16 cellular contexts compared by ENCODE assay signal in the genomic region with DNA sequence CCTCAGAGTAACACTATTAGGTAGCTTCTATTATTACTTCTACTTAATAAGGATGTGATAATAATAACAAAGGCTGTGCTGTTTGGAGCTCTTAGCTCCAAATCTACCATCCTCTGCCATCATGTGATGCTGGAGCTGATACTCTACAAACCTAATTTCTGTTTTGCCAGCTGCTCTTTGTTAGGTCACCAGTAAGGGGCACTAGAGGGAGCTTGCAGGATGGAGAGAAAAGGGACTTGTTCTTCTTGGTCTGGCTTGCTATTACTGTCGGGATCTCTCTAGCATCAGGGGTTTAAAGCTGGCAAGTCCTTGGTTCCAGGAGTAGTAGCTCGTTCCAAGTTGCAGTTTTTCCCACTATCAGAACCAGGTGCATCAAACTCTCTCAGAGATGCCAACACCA.
DNase-seq lines count a peak whose midpoint lies in the region; ATAC-seq, FAIRE-seq and TF ChIP-seq lines count a peak whose summit lies in the region.
"Had no signal": no experiment of that assay in that cellular context is flagged by ENCODE, and none has a peak within 500 bp of the region (broad histone marks: within the 10 kb centered on the region; RNA-seq: fewer than 3 reads in every experiment).

No MANE protein-coding gene starts in this region.

- peaks cover 35% of the 10 kb centered on the region for H3K4me1 Mint-ChIP-seq in neural crest cell
- H3K4me1 Mint-ChIP-seq in CD8-positive, alpha-beta T cell (ENCODE audit: low read depth): peaks cover 2% of the 10 kb centered on the region
- peaks cover 4 to 11% of the 10 kb centered on the region in 2 donors for H3K4me1 Mint-ChIP-seq in natural killer cell

- no peaks in the 10 kb centered on the region for H3K79me2 ChIP-seq in endothelial cell of umbilical vein (ENCODE audit: control insufficient read depth, insufficient read depth, low read length)

- peak overlapping the region; percentile 16 for H3K4me2 ChIP-seq in endothelial cell of umbilical vein (ENCODE audit: insufficient read depth, low read length)

- H3K9me3 Mint-ChIP-seq in neural crest cell (peaks cover 5% of the 10 kb centered on the region), natural killer cell (no peaks in the 10 kb centered on the region)
- H3K9me3 Mint-ChIP-seq in CD8-positive, alpha-beta T cell: peaks cover 2% of the 10 kb centered on the region
- H3K9me3 Mint-ChIP-seq: immature natural killer cell had no signal

- TF ChIP-seq CTCF in GM12872 (IDR thresholded peaks at IDR 0.05; ENCODE audit: insufficient read depth, low read depth, low read length) (peak; percentile 23; the same call in 1 of the 3 replicates), endothelial cell of umbilical vein (IDR thresholded peaks at IDR 0.05; ENCODE audit: extremely low read depth in 1 of 2, insufficient read depth in 1 of 2, low read depth in 1 of 2, low read length in 2 of 2) (peak; percentile 33 to 40), neural crest cell (conservative IDR thresholded peaks at IDR 0.05) (peak; percentile 54), natural killer cell (IDR thresholded peaks at IDR 0.05) (no peak)
- no peak for TF ChIP-seq CTCF in CD8-positive, alpha-beta T cell (IDR thresholded peaks at IDR 0.05)

- POLR2A ChIA-PET in endothelial cell of umbilical vein (lab: Charles Lee): interaction anchor here (0.6 kb wide), 1 partner anchor 358 kb away, joined by 3 read pairs; no protein-coding TSS in a partner anchor
- POLR2A ChIA-PET in CD8-positive, alpha-beta T cell (lab: Charles Lee): no interaction called here

- no peaks in the 10 kb centered on the region for H3K36me3 ChIP-seq in endothelial cell of umbilical vein (ENCODE audit: control insufficient read depth in 2 of 2, extremely low read depth in 1 of 2, insufficient read depth in 2 of 2, low read length in 2 of 2)
- no peaks in the 10 kb centered on the region for H3K36me3 ChIP-seq in CD8-positive, alpha-beta T cell (ENCODE audit: insufficient read depth, low read length)
- H3K36me3 ChIP-seq: MG63, tibial artery had no signal

- ATAC-seq in CD8-positive, alpha-beta T cell: no peak
- ATAC-seq in natural killer cell: no peak

- no peak overlapping the region for H3K9ac ChIP-seq in endothelial cell of umbilical vein (replicated peaks; ENCODE audit: extremely low read depth, insufficient read depth, low read length)

- no peak overlapping the region for H2AFZ ChIP-seq in endothelial cell of umbilical vein (ENCODE audit: low read depth, low read length)

- CTCF ChIA-PET in endothelial cell of umbilical vein (lab: Charles Lee): interaction anchor here (0.7 to 2.1 kb wide), 12 partner anchors 9 to 533 kb away, joined by 3 to 9 read pairs (median 4); no protein-coding TSS in a partner anchor
- CTCF ChIA-PET in CD8-positive, alpha-beta T cell (lab: Charles Lee): interaction anchor here (1.0 to 2.3 kb wide), 5 partner anchors 13 to 550 kb away, joined by 4 to 11 read pairs (median 6); no protein-coding TSS in a partner anchor

- FAIRE-seq in endothelial cell of umbilical vein (lab: Jason Lieb, UNC): peak; percentile 18
- FAIRE-seq: endometrium, GM18507 had no signal

- H3K27ac Mint-ChIP-seq in neural crest cell (ENCODE audit: unreplicated experiment) (peak overlapping the region; percentile 74), natural killer cell (no peak overlapping the region)
- H3K27ac Mint-ChIP-seq in CD8-positive, alpha-beta T cell: no peak overlapping the region
- H3K27ac Mint-ChIP-seq: immature natural killer cell had no signal

- TF ChIP-seq POLR2A in endothelial cell of umbilical vein (IDR thresholded peaks at IDR 0.05; ENCODE audit: low read depth, low read length): no peak

- H3K4me3 Mint-ChIP-seq in neural crest cell (peak overlapping the region; percentile 35), natural killer cell (no peak overlapping the region)
- no peak overlapping the region for H3K4me3 Mint-ChIP-seq in CD8-positive, alpha-beta T cell
- H3K4me3 Mint-ChIP-seq: immature natural killer cell had no signal

- H3K27me3 ChIP-seq in endothelial cell of umbilical vein (ENCODE audit: control insufficient read depth in 2 of 2, insufficient read depth in 2 of 2, low read length in 2 of 2): peaks cover 0 to 2% of the 10 kb centered on the region in 2 experiments
- H3K27me3 ChIP-seq in CD8-positive, alpha-beta T cell (ENCODE audit: insufficient read depth, low read length): no peaks in the 10 kb centered on the region
- H3K27me3 ChIP-seq: MG63 had no signal

- DNase-seq in NAMALWA (ENCODE audit: low spot score) (peak; percentile 11), endothelial cell of umbilical vein (ENCODE audit: low read depth, low spot score) (peak; percentile 17), neural crest cell (ENCODE audit: low read depth, low spot score) (no peak), ureter (ENCODE audit: low spot score) (no peak), NCI-H510A (lab: John Stamatoyannopoulos, UW) (no peak), natural killer cell (no peak)
- no peak for DNase-seq in CD8-positive, alpha-beta T cell
- DNase-seq: activated T-cell treated with anti-CD3 and anti-CD28 coated beads for 4 hours, immature natural killer cell, MG63, NCI-H345, tibial artery had no signal

- BruUV-seq in endothelial cell of umbilical vein (replicated peaks; lab: Mats Ljungman, UMichigan): no TSS peak

- H3K9me1 ChIP-seq in endothelial cell of umbilical vein (replicated peaks; ENCODE audit: control insufficient read depth, extremely low read depth, insufficient read depth, low read length): no peaks in the 10 kb centered on the region

- H3K4me3 ChIP-seq in endothelial cell of umbilical vein (replicated peaks in 1 of 3; ENCODE audit: insufficient read depth in 1 of 3, low read depth in 1 of 3, low read length in 3 of 3): no peak overlapping the region
- no peak overlapping the region for H3K4me3 ChIP-seq in CD8-positive, alpha-beta T cell (ENCODE audit: low read depth, low read length)
- H3K4me3 ChIP-seq: MG63, skin epidermis, tibial artery had no signal

- no peaks in the 10 kb centered on the region for H3K9me3 ChIP-seq in endothelial cell of umbilical vein (replicated peaks; ENCODE audit: control insufficient read depth, insufficient read depth, low read length)
- no peaks in the 10 kb centered on the region for H3K9me3 ChIP-seq in CD8-positive, alpha-beta T cell (ENCODE audit: low read length)
- H3K9me3 ChIP-seq: MG63 had no signal

- dilution Hi-C loops in endothelial cell of umbilical vein (cut with MboI; ENCODE audit: extremely low pct_ligation_motif_present, low sequenced_read_pairs): loop anchor here (25.0 kb wide), 1 partner anchor 416 kb away; no protein-coding TSS in a partner anchor

- H3K36me3 Mint-ChIP-seq in neural crest cell (ENCODE audit: low read depth) (no peaks in the 10 kb centered on the region), natural killer cell (no peaks in the 10 kb centered on the region)
- H3K36me3 Mint-ChIP-seq in CD8-positive, alpha-beta T cell: no peaks in the 10 kb centered on the region
- H3K36me3 Mint-ChIP-seq: immature natural killer cell had no signal

- no peak overlapping the region for H3K27ac ChIP-seq in endothelial cell of umbilical vein (ENCODE audit: insufficient read depth, low read depth, low read length)
- H3K27ac ChIP-seq in CD8-positive, alpha-beta T cell (ENCODE audit: low read depth, low read length): no peak overlapping the region
- H3K27ac ChIP-seq: skin epidermis, tibial artery had no signal

- intact Hi-C loops in endothelial cell of umbilical vein (cut with micrococcal nuclease): no loop called here
- intact Hi-C loops in CD8-positive, alpha-beta T cell (cut with DNase I, micrococcal nuclease): no loop called here
- intact Hi-C loops in natural killer cell (cut with micrococcal nuclease): no loop called here

- H3K27me3 Mint-ChIP-seq in neural crest cell (ENCODE audit: low read depth): no peaks in the 10 kb centered on the region
- peaks cover 17% of the 10 kb centered on the region for H3K27me3 Mint-ChIP-seq in CD8-positive, alpha-beta T cell (ENCODE audit: low read depth)
- peaks cover 20 to 37% of the 10 kb centered on the region in 2 donors for H3K27me3 Mint-ChIP-seq in natural killer cell (ENCODE audit: low read depth in 2 of 2)

- H4K20me1 ChIP-seq in endothelial cell of umbilical vein (replicated peaks; ENCODE audit: control insufficient read depth, extremely low read depth, insufficient read depth, low read length): no peaks in the 10 kb centered on the region

- H3K4me1 ChIP-seq in endothelial cell of umbilical vein (ENCODE audit: control insufficient read depth, extremely low read depth, insufficient read depth, low read length): peaks cover 11% of the 10 kb centered on the region
- no peaks in the 10 kb centered on the region for H3K4me1 ChIP-seq in CD8-positive, alpha-beta T cell (ENCODE audit: insufficient read depth, low read length)
- H3K4me1 ChIP-seq: tibial artery had no signal

TF ChIP-seq in endothelial cell of umbilical vein, 7 proteins besides CTCF, POLR2A, EP300 and RAD21:
- TF ChIP-seq FOS (IDR thresholded peaks at IDR 0.05; ENCODE audit: borderline replicate concordance, insufficient read depth, low read length): no peak
- TF ChIP-seq MYC (IDR thresholded peaks at IDR 0.05; ENCODE audit: low read depth, low read length): no peak
- TF ChIP-seq GATA2 (IDR thresholded peaks at IDR 0.05; ENCODE audit: insufficient read depth, insufficient read length, low read depth, low read length): no peak
- no peak for TF ChIP-seq EZH2 (IDR thresholded peaks at IDR 0.05; ENCODE audit: borderline replicate concordance, low read depth, low read length, severe bottlenecking)
- TF ChIP-seq, protein P1, sequence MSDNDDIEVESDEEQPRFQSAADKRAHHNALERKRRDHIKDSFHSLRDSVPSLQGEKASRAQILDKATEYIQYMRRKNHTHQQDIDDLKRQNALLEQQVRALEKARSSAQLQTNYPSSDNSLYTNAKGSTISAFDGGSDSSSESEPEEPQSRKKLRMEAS (IDR thresholded peaks at IDR 0.05; ENCODE audit: insufficient read depth, insufficient read length): no peak
- TF ChIP-seq JUN (IDR thresholded peaks at IDR 0.05; ENCODE audit: borderline replicate concordance, insufficient read depth, insufficient read length, low read depth): no peak

Comparison
In these comparisons a context has a peak if more than half of its experiments do, and no peak if none do; other contexts are left out.
1. CTCF ChIP-seq: peak in GM12872 (single experiment), endothelial cell of umbilical vein (2 of 2) and neural crest cell (single experiment); none in CD8-positive, alpha-beta T cell (single experiment) and natural killer cell (single experiment).
2. DNase-seq: peak in NAMALWA (single experiment) and endothelial cell of umbilical vein (single experiment); none in neural crest cell (single experiment), ureter (single experiment), NCI-H510A (single experiment), CD8-positive, alpha-beta T cell (0 of 7) and natural killer cell (single experiment).